In the genomic region with DNA sequence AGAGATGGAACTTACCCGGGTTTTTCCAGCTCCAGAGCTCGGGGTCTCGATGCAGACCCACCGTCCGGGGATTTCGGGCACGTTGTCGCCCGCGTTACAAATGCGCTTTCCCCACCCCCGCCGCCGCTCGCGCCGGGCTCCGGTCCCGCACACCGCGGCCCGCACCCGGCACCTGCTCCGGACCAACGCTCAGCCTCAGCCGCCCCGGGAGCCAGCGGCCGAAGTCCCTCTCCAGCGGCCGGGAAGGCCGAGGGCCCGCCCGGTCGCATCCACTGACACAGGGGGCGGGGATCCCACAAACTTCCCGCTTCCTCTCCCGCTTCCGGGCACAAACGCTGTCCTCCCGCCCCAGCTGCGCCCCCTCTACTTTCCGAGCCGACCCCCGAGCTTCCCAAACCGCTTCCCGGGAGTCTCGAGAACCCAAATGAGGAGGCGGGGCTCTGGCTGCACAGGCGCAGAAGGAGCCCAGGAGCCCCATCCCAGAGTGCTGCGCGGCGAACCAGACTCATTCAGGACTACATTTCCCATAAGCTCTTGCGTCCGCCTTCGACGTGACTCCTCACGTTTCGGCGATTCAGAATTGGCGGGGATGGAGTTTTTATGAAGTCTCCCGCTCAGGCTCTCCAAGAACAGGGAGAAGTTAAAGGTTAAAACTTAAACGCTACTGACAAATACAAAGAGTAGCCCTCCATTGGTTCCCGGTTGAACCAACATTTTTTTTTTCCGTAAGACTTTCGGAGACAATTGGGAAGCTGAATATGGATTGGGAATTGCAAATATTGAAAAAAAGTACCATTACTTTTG, we compare ENCODE assay signal across 8 cellular contexts. TPM values are rescaled to one million over a fixed set of nuclear protein-coding genes. Genes with fewer than 3 reads are reported as not detected.
DNase-seq lines count a peak whose midpoint lies in the region; ATAC-seq and TF ChIP-seq lines count a peak whose summit lies in the region.

A gene (minus strand): TSS at position 442 of the 804 bp plus-strand sequence. CDS start 2,553 bp downstream, outside the sequence.

- no peaks in the 10 kb centered on the region for H4K20me1 ChIP-seq in PC-3 (ENCODE audit: low read length)

- DNase-seq in DMS153 (lab: John Stamatoyannopoulos, UW) (peak; percentile 89), PC-3 (peak; percentile 91)
- peak; percentile 90 for DNase-seq in Jurkat, Clone E6-1 (ENCODE audit: low read depth, low spot score)
- peak; percentile 87 for DNase-seq in activated T-cell treated with anti-CD3 and anti-CD28 coated beads, Interleukin-2, amount 50 U/mL, for 24 hours
- DNase-seq in stimulated activated CD8-positive, alpha-beta memory T cell treated with anti-CD3 and anti-CD28 coated beads, Interleukin-4, amount 100 ng/mL, for 48 hours, result peak; percentile 86

- H3K27me3 Mint-ChIP-seq in activated T-cell treated with anti-CD3 and anti-CD28 coated beads, Interleukin-2, amount 50 U/mL, for 24 hours, result peaks cover 15% of the 10 kb centered on the region

- peak within 1 kb of the TSS; percentile 90 for H2AFZ ChIP-seq in PC-3 (ENCODE audit: low read length)

- H3K4me3 ChIP-seq in Jurkat, Clone E6-1 (ENCODE audit: low read length), result peak within 1 kb of the TSS; percentile 69
- H3K4me3 ChIP-seq in PC-3 (ENCODE audit: low read length), result peak within 1 kb of the TSS; percentile 91
- H3K4me3 ChIP-seq in mucosa of stomach (ENCODE audit: low read length), result peak within 1 kb of the TSS; percentile 81

- no TSS peak for BruUV-seq in PC-3 (replicated peaks; lab: Mats Ljungman, UMichigan)

- POLR2A ChIA-PET in PC-3 (lab: Charles Lee; ENCODE audit: unreplicated experiment), result interaction anchor here (0.6 kb wide), 1 partner anchor 149 kb away, joined by 3 read pairs; no protein-coding TSS in a partner anchor

- H3K27ac ChIP-seq in PC-3 (ENCODE audit: low read length), result no peak within 1 kb of the TSS

- CTCF ChIA-PET in PC-3 (lab: Charles Lee), result no interaction called here

- ATAC-seq in GM21619 (IDR thresholded peaks at IDR 0.05; ENCODE audit: unreplicated experiment) (peak; percentile 80), PC-3 (peak; percentile 70), esophagus mucosa (peak; percentile 95)

- peaks cover 34% of the 10 kb centered on the region for H3K36me3 Mint-ChIP-seq in activated T-cell treated with anti-CD3 and anti-CD28 coated beads, Interleukin-2, amount 50 U/mL, for 24 hours (ENCODE audit: low read depth)

- H3K4me3 Mint-ChIP-seq in activated T-cell treated with anti-CD3 and anti-CD28 coated beads, Interleukin-2, amount 50 U/mL, for 24 hours, result peak within 1 kb of the TSS; percentile 99

- H3K9me3 Mint-ChIP-seq in activated T-cell treated with anti-CD3 and anti-CD28 coated beads, Interleukin-2, amount 50 U/mL, for 24 hours, result no peaks in the 10 kb centered on the region

- H3K36me3 ChIP-seq in PC-3 (ENCODE audit: low read depth, low read length), result peaks cover 13% of the 10 kb centered on the region
- no peaks in the 10 kb centered on the region for H3K36me3 ChIP-seq in mucosa of stomach (ENCODE audit: control insufficient read depth, insufficient read depth, low read length)

- H3K27ac Mint-ChIP-seq in activated T-cell treated with anti-CD3 and anti-CD28 coated beads, Interleukin-2, amount 50 U/mL, for 24 hours, result peak within 1 kb of the TSS; percentile 98

- H3K9me3 ChIP-seq in PC-3 (ENCODE audit: low read length), result no peaks in the 10 kb centered on the region
- no peaks in the 10 kb centered on the region for H3K9me3 ChIP-seq in mucosa of stomach (ENCODE audit: control insufficient read depth, low read length)

- peak within 1 kb of the TSS; percentile 91 for H3K4me2 ChIP-seq in PC-3 (ENCODE audit: low read length)

- intact Hi-C loops in PC-3 (cut with micrococcal nuclease), result loop anchor here (5.0 to 10.0 kb wide), 2 partner anchors 77 to 191 kb away; a partner anchor contains a TSS

- H3K9ac ChIP-seq in PC-3 (ENCODE audit: low read length), result peak within 1 kb of the TSS; percentile 78
- peak within 1 kb of the TSS; percentile 92 for H3K9ac ChIP-seq in mucosa of stomach (ENCODE audit: low read length)

- H3K27me3 ChIP-seq in PC-3 (ENCODE audit: low read length), result no peaks in the 10 kb centered on the region
- no peaks in the 10 kb centered on the region for H3K27me3 ChIP-seq in mucosa of stomach (ENCODE audit: control insufficient read depth, insufficient read depth, low read length)

- peaks cover 56% of the 10 kb centered on the region for H3K4me1 Mint-ChIP-seq in activated T-cell treated with anti-CD3 and anti-CD28 coated beads, Interleukin-2, amount 50 U/mL, for 24 hours (ENCODE audit: low read depth)

- H3K4me1 ChIP-seq in PC-3 (ENCODE audit: insufficient read depth, low read length), result peaks cover 40% of the 10 kb centered on the region
- H3K4me1 ChIP-seq in mucosa of stomach (ENCODE audit: control insufficient read depth, insufficient read depth, low read length), result peaks cover 24% of the 10 kb centered on the region

- TF ChIP-seq CTCF in PC-3 (conservative IDR thresholded peaks at IDR 0.05; ENCODE audit: low read depth, low read length), result no peak

- no peaks in the 10 kb centered on the region for H3K9me2 ChIP-seq in PC-3 (replicated peaks; ENCODE audit: low read length)

- H3F3A ChIP-seq in PC-3 (ENCODE audit: low read length, unreplicated experiment), result no peaks in the 10 kb centered on the region

- peaks cover 34% of the 10 kb centered on the region for H3K79me2 ChIP-seq in PC-3 (ENCODE audit: low read length)

RNA-seq across cellular contexts. Expression of the gene that starts here (rescaled TPM):
- 5.8 TPM for polyA plus RNA-seq in Jurkat, Clone E6-1 (2012; ENCODE audit: insufficient read depth, insufficient read length)
- total RNA-seq in PC-3 (2014; rRNA removed) (5.0 and 5.3 TPM in 2 replicates), esophagus mucosa (1.5 TPM)
